In genomic region chr9:107334103-107334776, GRCh38 we compare ENCODE assay signal across 22 cellular contexts.
"Had no signal": no experiment of that assay in that cellular context is flagged by ENCODE, and none has a peak within 500 bp of the region (broad histone marks: within the 10 kb centered on the region; RNA-seq: fewer than 3 reads in every experiment).

No MANE protein-coding gene starts in this region.

- ATAC-seq: activated CD4-positive, alpha-beta T cell treated with anti-CD3 and anti-CD28 coated beads for 36 hours; left ventricle myocardium superior; naive thymus-derived CD4-positive, alpha-beta T cell; stimulated activated effector memory CD8-positive, alpha-beta T cell treated with anti-CD3 and anti-CD28 coated beads, Interleukin-12 subunit alpha, Interleukin-12 subunit beta, amount 100 ng/mL, for 72 hours had no signal

- H3K27ac Mint-ChIP-seq: activated CD4-positive, alpha-beta T cell treated with anti-CD3 and anti-CD28 coated beads for 36 hours; endodermal cell had no signal

- H3K27me3 ChIP-seq: dorsolateral prefrontal cortex, neutrophil, sigmoid colon, testis, upper lobe of left lung had no signal

- H3K4me1 Mint-ChIP-seq: activated CD4-positive, alpha-beta T cell treated with anti-CD3 and anti-CD28 coated beads for 36 hours; endodermal cell; naive thymus-derived CD4-positive, alpha-beta T cell; stimulated activated effector memory CD8-positive, alpha-beta T cell treated with anti-CD3 and anti-CD28 coated beads, Interleukin-12 subunit alpha, Interleukin-12 subunit beta, amount 100 ng/mL, for 72 hours had no signal

- H3K4me3 ChIP-seq: dorsolateral prefrontal cortex, sigmoid colon, testis, upper lobe of left lung had no signal

- H3K4me1 ChIP-seq: testis had no signal

- FAIRE-seq: colon had no signal

- DNase-seq: activated CD4-positive, alpha-beta T cell treated with anti-CD3 and anti-CD28 coated beads for 36 hours; activated CD4-positive, alpha-beta T cell treated with anti-CD3 and anti-CD28 coated beads, Interleukin-2, amount 50 U/mL, for 48 hours; activated naive CD4-positive, alpha-beta T cell treated with anti-CD3 and anti-CD28 coated beads, Interleukin-2, amount 50 U/mL, for 16 hours; activated T-cell treated with anti-CD3 and anti-CD28 coated beads, Interleukin-2, amount 50 U/mL, for 1 hour; amygdala; dorsolateral prefrontal cortex; endodermal cell; erythroblast; foreskin melanocyte; head of caudate nucleus; kidney glomerular epithelial cell; left ventricle myocardium superior; mesendoderm; naive thymus-derived CD4-positive, alpha-beta T cell; sigmoid colon; stimulated activated CD4-positive, alpha-beta T cell treated with anti-CD3 and anti-CD28 coated beads, Interleukin-4, amount 100 ng/mL, for 24 hours; SW 1271; testis; upper lobe of left lung had no signal

- H3K4me3 Mint-ChIP-seq: activated CD4-positive, alpha-beta T cell treated with anti-CD3 and anti-CD28 coated beads for 36 hours; endodermal cell; naive thymus-derived CD4-positive, alpha-beta T cell; stimulated activated effector memory CD8-positive, alpha-beta T cell treated with anti-CD3 and anti-CD28 coated beads, Interleukin-12 subunit alpha, Interleukin-12 subunit beta, amount 100 ng/mL, for 72 hours had no signal

- H3K9me3 ChIP-seq: neutrophil, sigmoid colon, testis, upper lobe of left lung had no signal

- H3K27me3 Mint-ChIP-seq: activated CD4-positive, alpha-beta T cell treated with anti-CD3 and anti-CD28 coated beads for 36 hours; naive thymus-derived CD4-positive, alpha-beta T cell had no signal

- H3K27ac ChIP-seq: dorsolateral prefrontal cortex, neutrophil, sigmoid colon, upper lobe of left lung had no signal

- H3K9me3 Mint-ChIP-seq: endodermal cell; naive thymus-derived CD4-positive, alpha-beta T cell; stimulated activated effector memory CD8-positive, alpha-beta T cell treated with anti-CD3 and anti-CD28 coated beads, Interleukin-12 subunit alpha, Interleukin-12 subunit beta, amount 100 ng/mL, for 72 hours had no signal
